Comparison of ENCODE assay signal across 8 cellular contexts in the genomic region with DNA sequence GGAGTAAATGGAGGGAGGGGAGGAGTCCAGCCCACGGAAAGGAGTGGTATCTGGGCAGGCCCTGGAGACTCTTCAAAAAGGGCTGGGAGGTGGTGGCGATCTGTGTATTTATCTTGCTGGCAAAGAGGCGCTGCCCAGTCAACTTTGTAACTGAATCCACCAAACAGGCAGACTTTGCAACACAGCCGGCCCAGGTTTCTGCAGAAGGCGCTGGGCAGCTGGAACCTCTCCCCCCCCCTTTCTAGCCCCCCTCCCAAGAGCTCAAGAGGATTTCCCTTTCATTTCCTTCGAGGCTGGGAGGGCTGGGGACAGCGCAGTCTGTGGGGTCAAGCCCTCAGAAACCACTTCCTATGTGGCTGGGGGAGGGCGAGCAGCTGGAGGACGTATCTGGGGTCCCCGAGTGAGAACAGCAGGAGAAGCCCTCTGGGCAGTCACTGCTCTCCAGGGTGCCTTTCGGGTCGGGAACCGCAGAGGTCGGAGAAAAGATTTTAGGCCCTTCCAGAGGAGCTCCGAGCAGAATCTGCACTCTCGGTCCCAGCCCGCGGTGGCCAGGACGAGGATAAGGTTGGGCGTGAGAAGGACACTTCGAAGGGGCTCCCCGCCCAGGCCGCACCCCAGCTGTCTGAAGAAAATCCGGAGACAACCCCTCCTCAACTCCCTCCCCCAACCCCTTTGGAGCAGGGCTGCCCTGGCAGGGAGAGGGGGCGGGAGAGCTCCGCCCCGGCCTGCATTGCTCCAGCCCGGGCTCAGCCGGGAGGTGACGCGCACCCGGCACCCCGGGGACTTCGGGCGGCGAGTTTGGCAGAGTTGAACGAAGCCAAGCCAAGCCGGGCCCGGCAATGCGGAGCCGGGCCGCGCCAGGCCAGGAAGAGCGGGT. TPM values are rescaled to one million over a fixed set of nuclear protein-coding genes. Genes with fewer than 3 reads are reported as not detected.
DNase-seq lines count a peak whose midpoint lies in the region; ATAC-seq and TF ChIP-seq lines count a peak whose summit lies in the region.

No MANE protein-coding gene starts in this region.

- CTCF ChIA-PET in HEK293T (lab: Yijun Ruan, JAX), result no interaction called here
- CTCF ChIA-PET in activated CD4-positive, alpha-beta T cell treated with anti-CD3 and anti-CD28 coated beads, Interleukin-2, amount 10 ng/mL, durations not matched to agents 7 days and 5 days (lab: Charles Lee), result interaction anchor here (0.7 to 1.1 kb wide), 3 partner anchors 10 to 1037 kb away, joined by 3 read pairs; no protein-coding TSS in a partner anchor

- H3K4me3 ChIP-seq in GM12864 (ENCODE audit: low read depth, low read length), result peak overlapping the region; percentile 58
- peak overlapping the region; percentile 66 for H3K4me3 ChIP-seq in NB4 (ENCODE audit: low read depth, low read length)
- H3K4me3 ChIP-seq in ectodermal cell (ENCODE audit: insufficient read depth, low read depth, low read length), result peak overlapping the region; percentile 63

- ATAC-seq in memory B cell (ENCODE audit: low read depth), result peak; percentile 28

- H3K9me3 Mint-ChIP-seq in activated CD4-positive, alpha-beta T cell treated with anti-CD3 and anti-CD28 coated beads, Interleukin-2, amount 10 ng/mL, durations not matched to agents 7 days and 5 days, result no peaks in the 10 kb centered on the region
- H3K9me3 Mint-ChIP-seq in memory B cell, result no peaks in the 10 kb centered on the region

- H3K9me3 ChIP-seq in ectodermal cell (ENCODE audit: control insufficient read depth, low read length), result no peaks in the 10 kb centered on the region

- H3K27ac ChIP-seq in ectodermal cell (ENCODE audit: insufficient read depth, low read depth, low read length, poor library complexity, severe bottlenecking), result no peak overlapping the region

- no peak for DNase-seq in GM12864 (ENCODE audit: low read depth)
- DNase-seq in HEK293T (ENCODE audit: extremely low spot score), result peak; percentile 57
- DNase-seq in NB4 (ENCODE audit: low read depth), result peak; percentile 96
- DNase-seq in activated CD4-positive, alpha-beta T cell treated with anti-CD3 and anti-CD28 coated beads, Interleukin-2, amount 10 ng/mL, durations not matched to agents 7 days and 5 days, result peak; percentile 49
- DNase-seq in memory B cell (ENCODE audit: low spot score in 2 of 2), result peak; percentile 44 to 58
- peak; percentile 16 for DNase-seq in stimulated activated CD8-positive, alpha-beta memory T cell treated with anti-CD3 and anti-CD28 coated beads, Interleukin-7, amount 100 ng/mL, for 24 hours (ENCODE audit: low read depth)
- no peak for DNase-seq in NCI-H1930 (lab: John Stamatoyannopoulos, UW)

- no peak for TF ChIP-seq CTCF in GM12864 (IDR thresholded peaks at IDR 0.05; ENCODE audit: low read depth, low read length, missing control alignments)
- TF ChIP-seq CTCF in NB4 (IDR thresholded peaks at IDR 0.05; ENCODE audit: low read depth, low read length), result no peak

- H3K4me1 ChIP-seq in ectodermal cell (ENCODE audit: control insufficient read depth, insufficient read depth, low read length), result peaks cover 18% of the 10 kb centered on the region

- no peak for TF ChIP-seq POLR2A in NB4 (IDR thresholded peaks at IDR 0.05; ENCODE audit: extremely low read depth, insufficient read length)

- H3K36me3 Mint-ChIP-seq in activated CD4-positive, alpha-beta T cell treated with anti-CD3 and anti-CD28 coated beads, Interleukin-2, amount 10 ng/mL, durations not matched to agents 7 days and 5 days (ENCODE audit: low read depth), result no peaks in the 10 kb centered on the region
- no peaks in the 10 kb centered on the region for H3K36me3 Mint-ChIP-seq in memory B cell

- peaks cover 33% of the 10 kb centered on the region for H3K27me3 Mint-ChIP-seq in activated CD4-positive, alpha-beta T cell treated with anti-CD3 and anti-CD28 coated beads, Interleukin-2, amount 10 ng/mL, durations not matched to agents 7 days and 5 days
- H3K27me3 Mint-ChIP-seq in memory B cell, result peaks cover 1% of the 10 kb centered on the region

- no peaks in the 10 kb centered on the region for H3K36me3 ChIP-seq in ectodermal cell (ENCODE audit: control insufficient read depth, insufficient read depth, low read length)

- peak overlapping the region; percentile 25 for H3K27ac Mint-ChIP-seq in activated CD4-positive, alpha-beta T cell treated with anti-CD3 and anti-CD28 coated beads, Interleukin-2, amount 10 ng/mL, durations not matched to agents 7 days and 5 days
- peak overlapping the region; percentile 22 for H3K27ac Mint-ChIP-seq in memory B cell

- POLR2A ChIA-PET in HEK293T (lab: Yijun Ruan, JAX), result interaction anchor here (0.7 to 2.7 kb wide), 4 partner anchors 9 to 99 kb away, joined by 3 to 11 read pairs (median 5); no protein-coding TSS in a partner anchor
- POLR2A ChIA-PET in activated CD4-positive, alpha-beta T cell treated with anti-CD3 and anti-CD28 coated beads, Interleukin-2, amount 10 ng/mL, durations not matched to agents 7 days and 5 days (lab: Charles Lee), result no interaction called here

- peaks cover 24% of the 10 kb centered on the region for H3K4me1 Mint-ChIP-seq in activated CD4-positive, alpha-beta T cell treated with anti-CD3 and anti-CD28 coated beads, Interleukin-2, amount 10 ng/mL, durations not matched to agents 7 days and 5 days
- H3K4me1 Mint-ChIP-seq in memory B cell, result peaks cover 21% of the 10 kb centered on the region

- 1 to 2% methylated on average over 44 of the region's 44 CpGs for WGBS in ectodermal cell, 2 experiments

- H3K27me3 ChIP-seq in ectodermal cell (ENCODE audit: control insufficient read depth, insufficient read depth, low read length, poor library complexity, severe bottlenecking), result peaks cover 20% of the 10 kb centered on the region

- peak overlapping the region; percentile 79 for H3K4me3 Mint-ChIP-seq in activated CD4-positive, alpha-beta T cell treated with anti-CD3 and anti-CD28 coated beads, Interleukin-2, amount 10 ng/mL, durations not matched to agents 7 days and 5 days
- H3K4me3 Mint-ChIP-seq in memory B cell, result peak overlapping the region; percentile 84

TF ChIP-seq in HEK293T, 16 proteins besides CTCF, POLR2A, EP300 and RAD21:
- no peak for TF ChIP-seq ARNT (IDR thresholded peaks at IDR 0.05)
- TF ChIP-seq CTBP1 (IDR thresholded peaks at IDR 0.05; ENCODE audit: borderline replicate concordance), result no peak
- TF ChIP-seq FOXK2 (IDR thresholded peaks at IDR 0.05), result no peak
- no peak for TF ChIP-seq FOXA1 (IDR thresholded peaks at IDR 0.05)
- TF ChIP-seq L3MBTL2 (conservative IDR thresholded peaks at IDR 0.05), result 0 out of 2 replicates have a peak, but pooled peaks have one; percentile 3
- TF ChIP-seq LEF1 (IDR thresholded peaks at IDR 0.05; ENCODE audit: borderline replicate concordance), result no peak
- TF ChIP-seq PKNOX1 (IDR thresholded peaks at IDR 0.05), result no peak
- TF ChIP-seq HDGF (IDR thresholded peaks at IDR 0.05; ENCODE audit: borderline replicate concordance), result no peak
- no peak for TF ChIP-seq BHLHE40 (IDR thresholded peaks at IDR 0.05; ENCODE audit: borderline replicate concordance)

RNA-seq across cellular contexts. Expression of gene ZCCHC24, which starts 0.9 kb away (rescaled TPM):
- under 1 TPM; 0.52 to 0.73 TPM for total RNA-seq in activated CD4-positive, alpha-beta T cell treated with anti-CD3 and anti-CD28 coated beads, Interleukin-2, amount 10 ng/mL, durations not matched to agents 7 days and 5 days
- 14.9 TPM for polyA plus RNA-seq in ectodermal cell (2013, experiment 1 of 4)
- 14.6 TPM for polyA plus RNA-seq in ectodermal cell (2013, experiment 2 of 4)
- polyA plus RNA-seq in ectodermal cell (2013, experiment 3 of 4), result 13.6 TPM
- 11.8 TPM for polyA plus RNA-seq in ectodermal cell (2013, experiment 4 of 4)

Comparison
In these comparisons a context has a peak if more than half of its experiments do, and no peak if none do; other contexts are left out.
1. DNase-seq: peak in HEK293T (single experiment), NB4 (single experiment), activated CD4-positive, alpha-beta T cell treated with anti-CD3 and anti-CD28 coated beads, Interleukin-2, amount 10 ng/mL, durations not matched to agents 7 days and 5 days (single experiment), memory B cell (2 of 2) and stimulated activated CD8-positive, alpha-beta memory T cell treated with anti-CD3 and anti-CD28 coated beads, Interleukin-7, amount 100 ng/mL, for 24 hours (single experiment); none in GM12864 (single experiment) and NCI-H1930 (0 of 2).
2. Peak in every context shown above with its lines, with median percentiles within 50 percentile points of each other: H3K4me3 ChIP-seq.